Comparison of ENCODE assay signal across 22 cellular contexts in the genomic region with DNA sequence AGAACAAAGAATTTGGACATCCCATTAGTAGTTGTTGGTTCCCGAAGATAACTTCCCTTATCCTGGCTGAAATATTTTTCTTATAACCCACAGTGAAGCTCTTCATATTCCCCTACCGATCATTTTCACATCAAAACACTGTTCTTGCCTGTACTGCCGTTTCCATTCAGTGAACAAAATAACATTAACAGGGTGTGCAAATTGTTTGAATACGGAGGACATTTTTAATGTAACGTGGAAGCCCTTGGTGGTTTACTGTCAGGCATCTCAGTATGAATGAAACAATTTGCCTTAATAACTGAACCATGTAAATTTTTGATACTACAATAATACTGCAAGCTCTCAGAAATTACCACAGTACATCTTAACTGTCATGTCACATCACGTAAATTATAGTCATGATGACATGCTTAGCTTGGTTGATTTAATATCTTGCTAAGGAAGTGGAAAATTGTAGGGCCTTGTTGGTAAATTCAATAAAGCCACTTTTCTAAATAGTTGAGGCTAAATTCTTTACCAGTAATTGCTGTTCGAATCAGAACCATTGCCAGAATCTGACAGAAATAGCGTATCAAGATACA.
"Had no signal": no experiment of that assay in that cellular context is flagged by ENCODE, and none has a peak within 500 bp of the region (broad histone marks: within the 10 kb centered on the region; RNA-seq: fewer than 3 reads in every experiment).

No MANE protein-coding gene starts in this region.

- H3K9me3 Mint-ChIP-seq: immature natural killer cell, mesothelial cell of epicardium had no signal

- DNase-seq: dermis blood vessel endothelial cell; dorsolateral prefrontal cortex; effector CD4-positive, alpha-beta T cell; effector memory CD4-positive, alpha-beta T cell; foreskin keratinocyte; heart left ventricle; hypothalamus; immature natural killer cell; islet precursor cell; kidney; kidney glomerular epithelial cell; left colon; left ventricle myocardium superior; lower lobe of right lung; mesenchymal stem cell; mucosa of descending colon had no signal

- ATAC-seq: foreskin keratinocyte, gastroesophageal sphincter, left colon, left lobe of liver, left ventricle myocardium superior, lower lobe of right lung, mucosa of descending colon had no signal

- H3K27ac ChIP-seq: coronary artery, esophagus muscularis mucosa, foreskin keratinocyte, gastroesophageal sphincter, hepatocyte, lower lobe of right lung had no signal

- H3K27ac Mint-ChIP-seq: immature natural killer cell, mesothelial cell of epicardium had no signal

- H3K9me3 ChIP-seq: esophagus muscularis mucosa, gastroesophageal sphincter, heart left ventricle, lower lobe of right lung, mucosa of descending colon had no signal

- H3K36me3 ChIP-seq: lower lobe of right lung had no signal

- H3K4me3 Mint-ChIP-seq: immature natural killer cell, mesothelial cell of epicardium had no signal

- H3K4me3 ChIP-seq: coronary artery, dorsolateral prefrontal cortex, esophagus muscularis mucosa, gastroesophageal sphincter, heart left ventricle, hepatocyte, lower lobe of right lung, mucosa of descending colon had no signal

- H3K4me1 Mint-ChIP-seq: immature natural killer cell had no signal
